Comparison of ENCODE assay signal across 18 cellular contexts in the genomic region with DNA sequence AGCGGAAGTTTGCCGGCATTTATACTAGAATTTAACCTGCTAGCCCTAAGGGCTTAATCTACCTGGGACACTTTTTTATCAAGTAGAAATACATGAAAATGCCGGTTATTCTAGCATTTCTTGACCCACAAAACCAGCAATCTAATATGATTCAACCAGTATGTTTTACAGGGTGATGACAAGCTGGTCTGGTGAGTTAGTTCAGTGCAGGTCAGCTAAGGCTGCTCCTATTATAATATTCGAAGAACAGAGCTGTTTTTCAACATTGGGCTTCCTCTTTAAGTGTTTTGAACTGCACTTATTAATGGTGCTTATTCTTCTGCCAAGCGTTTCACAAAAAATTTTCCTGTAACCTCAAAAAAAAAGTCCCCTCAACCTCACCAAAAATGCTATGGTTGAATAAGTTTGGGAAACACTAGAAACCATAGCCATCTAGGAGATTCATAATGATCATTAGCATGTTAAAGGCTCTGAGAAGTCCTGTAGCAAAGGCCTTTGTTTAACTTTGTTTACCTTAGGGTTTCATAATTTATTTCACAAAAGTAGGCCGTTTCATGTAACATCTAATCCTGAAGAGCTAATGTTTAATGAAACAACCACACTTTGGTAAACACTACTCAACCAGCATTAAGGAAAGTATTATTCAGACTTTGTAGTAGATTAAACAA.
A peak's percentile ranks its signal among the peaks of the same experiment; 100 is the strongest.
DNase-seq lines count a peak whose midpoint lies in the region; ATAC-seq and TF ChIP-seq lines count a peak whose summit lies in the region.
"Had no signal": no experiment of that assay in that cellular context is flagged by ENCODE, and none has a peak within 500 bp of the region (broad histone marks: within the 10 kb centered on the region; RNA-seq: fewer than 3 reads in every experiment).

No MANE protein-coding gene starts in this region.

- H3K4me3 ChIP-seq in right lobe of liver = no peak overlapping the region
- H3K4me3 ChIP-seq: prostate gland, SK-N-MC had no signal

- H3K27me3 Mint-ChIP-seq in nephron progenitor cell (ENCODE audit: low read depth, poor library complexity) = no peaks in the 10 kb centered on the region
- H3K27me3 Mint-ChIP-seq: activated CD4-positive, alpha-beta memory T cell treated with anti-CD3 and anti-CD28 coated beads for 36 hours; CD4-positive, alpha-beta memory T cell had no signal

- no peaks in the 10 kb centered on the region for H3K36me3 ChIP-seq in right lobe of liver
- H3K36me3 ChIP-seq: prostate gland had no signal

- H3K27ac Mint-ChIP-seq in nephron progenitor cell = no peak overlapping the region
- H3K27ac Mint-ChIP-seq: activated CD4-positive, alpha-beta memory T cell treated with anti-CD3 and anti-CD28 coated beads for 36 hours; CD4-positive, alpha-beta memory T cell; T-helper 2 cell treated with Interferon-gamma antibody and Interleukin-4, amounts not matched to agents 5 μg/mL and 100 μg/mL, for 36 hours; WTC11 had no signal

- peaks cover 4% of the 10 kb centered on the region for H3K9me3 Mint-ChIP-seq in nephron progenitor cell

- whole genome bisulfite sequencing in right lobe of liver (ENCODE audit: insufficient coverage, low coverage, low lambda C conversion rate, missing lambda C conversion rate) = 62% methylated on average over 6 of the region's 6 CpGs

- no peaks in the 10 kb centered on the region for H3K9me3 ChIP-seq in right lobe of liver
- H3K9me3 ChIP-seq: prostate gland had no signal

- peaks cover 0 to 16% (median 0%) of the 10 kb centered on the region in 4 donors for H3K4me1 ChIP-seq in right lobe of liver
- H3K4me1 ChIP-seq: prostate gland had no signal

- ATAC-seq in right lobe of liver = peak; percentile 79 to 93 (median 88)
- ATAC-seq: WTC11 had no signal

- DNase-seq in COR-L47 (lab: John Stamatoyannopoulos, UW) (peak; percentile 92), NCI-H1105 treated with DMSO at 0.1 percent for 48 hours (lab: John Stamatoyannopoulos, UW) (peak; percentile 90), SHP77 treated with DMSO at 0.1 percent for 48 hours (lab: John Stamatoyannopoulos, UW) (peak; percentile 87), right lobe of liver (no peak), AG08395 (ENCODE audit: low spot score) (no peak), nephron progenitor cell (no peak)
- DNase-seq in stimulated activated naive CD4-positive, alpha-beta T cell (lab: John Stamatoyannopoulos, UW) = no peak
- DNase-seq in stimulated activated CD4-positive, alpha-beta T cell treated with anti-CD3 and anti-CD28 coated beads, Interleukin-4, amount 100 ng/mL, for 24 hours = no peak
- DNase-seq: activated CD4-positive, alpha-beta memory T cell treated with anti-CD3 and anti-CD28 coated beads for 36 hours; activated naive CD4-positive, alpha-beta T cell; activated T-cell treated with anti-CD3 and anti-CD28 coated beads for 4 hours; amniotic stem cell; CD4-positive, alpha-beta memory T cell; substantia nigra had no signal

- no peak overlapping the region for H3K4me3 Mint-ChIP-seq in nephron progenitor cell
- H3K4me3 Mint-ChIP-seq: activated CD4-positive, alpha-beta memory T cell treated with anti-CD3 and anti-CD28 coated beads for 36 hours; CD4-positive, alpha-beta memory T cell; T-helper 2 cell treated with Interferon-gamma antibody and Interleukin-4, amounts not matched to agents 5 μg/mL and 100 μg/mL, for 36 hours; WTC11 had no signal

- intact Hi-C loops in right lobe of liver (cut with DNase I) = no loop called here

- H3K27ac ChIP-seq in right lobe of liver = peak overlapping the region in 2 of 3 donors; percentile 3 to 37
- H3K27ac ChIP-seq: prostate gland, SK-N-MC had no signal

- H3K4me1 Mint-ChIP-seq in nephron progenitor cell = peaks cover 22% of the 10 kb centered on the region

- H3K36me3 Mint-ChIP-seq in nephron progenitor cell (ENCODE audit: low read depth) = no peaks in the 10 kb centered on the region
- H3K36me3 Mint-ChIP-seq: activated CD4-positive, alpha-beta memory T cell treated with anti-CD3 and anti-CD28 coated beads for 36 hours; CD4-positive, alpha-beta memory T cell had no signal

- no peaks in the 10 kb centered on the region for H3K27me3 ChIP-seq in right lobe of liver

- TF ChIP-seq POLR2A in right lobe of liver (IDR thresholded peaks at IDR 0.05) = no peak

- TF ChIP-seq CTCF in right lobe of liver (IDR thresholded peaks at IDR 0.05) = no peak
- TF ChIP-seq CTCF in nephron progenitor cell (IDR thresholded peaks at IDR 0.05) = no peak

Comparison
In these comparisons a context has a peak if more than half of its experiments do, and no peak if none do; other contexts are left out.
1. DNase-seq: peak in COR-L47 (single experiment), NCI-H1105 treated with DMSO at 0.1 percent for 48 hours (single experiment) and SHP77 treated with DMSO at 0.1 percent for 48 hours (single experiment); none in right lobe of liver (0 of 3), AG08395 (single experiment), stimulated activated naive CD4-positive, alpha-beta T cell (0 of 6), stimulated activated CD4-positive, alpha-beta T cell treated with anti-CD3 and anti-CD28 coated beads, Interleukin-4, amount 100 ng/mL, for 24 hours (single experiment) and nephron progenitor cell (single experiment).